Comparison of ENCODE assay signal across 26 cellular contexts in genomic region chrX:86349115-86349514, GRCh38.
"Had no signal": no experiment of that assay in that cellular context is flagged by ENCODE, and none has a peak within 500 bp of the region (broad histone marks: within the 10 kb centered on the region; RNA-seq: fewer than 3 reads in every experiment).

No MANE protein-coding gene starts in this region.

- H3K27ac ChIP-seq: hepatocyte, left lung, ovary, right atrium auricular region, right lobe of liver, tibial nerve, upper lobe of left lung, vagina had no signal

- H3K4me2 ChIP-seq: hepatocyte, smooth muscle cell had no signal

- DNase-seq: immature natural killer cell; kidney; left colon; left lung; midbrain; mucosa of descending colon; naive thymus-derived CD4-positive, alpha-beta T cell; ovary; right lobe of liver; stimulated activated CD4-positive, alpha-beta T cell treated with anti-CD3 and anti-CD28 coated beads, Interleukin-1b, Interleukin-23, amount 100 ng/mL, for 48 hours; stimulated activated CD4-positive, alpha-beta T cell treated with anti-CD3 and anti-CD28 coated beads, Interleukin-2, amount 100 ng/mL, for 48 hours; stimulated activated CD4-positive, alpha-beta T cell treated with anti-CD3 and anti-CD28 coated beads, Interleukin-4, amount 100 ng/mL, for 4 hours; stimulated activated CD8-positive, alpha-beta memory T cell treated with anti-CD3 and anti-CD28 coated beads, Interleukin-4, amount 100 ng/mL, for 48 hours; stimulated activated naive CD4-positive, alpha-beta T cell treated with Interleukin-2 at 50 U/mL for 16 hours; stimulated activated naive CD8-positive, alpha-beta T cell treated with anti-CD3 and anti-CD28 coated beads, Interleukin-15, amount 100 ng/mL, for 72 hours; upper lobe of left lung had no signal

- H3K27ac Mint-ChIP-seq: immature natural killer cell; memory B cell; naive thymus-derived CD4-positive, alpha-beta T cell; natural killer cell treated with Interleukin-12 subunit alpha and Interleukin-12 subunit beta and Interleukin-15 and Interleukin-18, amount 100 ng/mL, for 72 hours; progenitor cell of endocrine pancreas; stimulated activated memory B cell treated with anti-CD40 and anti-IgM and Interleukin-4, amounts not matched to agents 10 μg/mL and 1 μg/mL and 100 μg/mL, for 72 hours; stimulated activated naive CD8-positive, alpha-beta T cell treated with anti-CD3 and anti-CD28 coated beads, Interleukin-15, amount 100 ng/mL, for 72 hours had no signal

- H3K27me3 ChIP-seq: hepatocyte, left lung, ovary, right atrium auricular region, right lobe of liver, tibial nerve, upper lobe of left lung, vagina had no signal

- H3K9me3 ChIP-seq: left lung, mucosa of descending colon, ovary, right atrium auricular region, right lobe of liver, tibial nerve, upper lobe of left lung, vagina had no signal

- H3K9me3 Mint-ChIP-seq: memory B cell; natural killer cell treated with Interleukin-12 subunit alpha and Interleukin-12 subunit beta and Interleukin-15 and Interleukin-18, amount 100 ng/mL, for 72 hours; stimulated activated memory B cell treated with anti-CD40 and anti-IgM and Interleukin-4, amounts not matched to agents 10 μg/mL and 1 μg/mL and 100 μg/mL, for 72 hours; stimulated activated naive CD8-positive, alpha-beta T cell treated with anti-CD3 and anti-CD28 coated beads, Interleukin-15, amount 100 ng/mL, for 72 hours had no signal

- H3K79me2 ChIP-seq: hepatocyte had no signal

- H3K4me3 ChIP-seq: hepatocyte, left lung, lung, mucosa of descending colon, ovary, right atrium auricular region, right lobe of liver, smooth muscle cell, tibial nerve, upper lobe of left lung, vagina had no signal

- H3K36me3 ChIP-seq: left lung, ovary, right atrium auricular region, right lobe of liver, tibial nerve, upper lobe of left lung, vagina had no signal

- H3K27me3 Mint-ChIP-seq: memory B cell; naive thymus-derived CD4-positive, alpha-beta T cell; natural killer cell treated with Interleukin-12 subunit alpha and Interleukin-12 subunit beta and Interleukin-15 and Interleukin-18, amount 100 ng/mL, for 72 hours; progenitor cell of endocrine pancreas; stimulated activated memory B cell treated with anti-CD40 and anti-IgM and Interleukin-4, amounts not matched to agents 10 μg/mL and 1 μg/mL and 100 μg/mL, for 72 hours; stimulated activated naive CD8-positive, alpha-beta T cell treated with anti-CD3 and anti-CD28 coated beads, Interleukin-15, amount 100 ng/mL, for 72 hours had no signal

- ATAC-seq: left colon; left lung; mucosa of descending colon; naive thymus-derived CD4-positive, alpha-beta T cell; natural killer cell treated with Interleukin-12 subunit alpha and Interleukin-12 subunit beta and Interleukin-15 and Interleukin-18, amount 100 ng/mL, for 72 hours; right lobe of liver; stimulated activated memory B cell treated with anti-CD40 and anti-IgM and Interleukin-4, amounts not matched to agents 10 μg/mL and 1 μg/mL and 100 μg/mL, for 72 hours; stimulated activated naive CD8-positive, alpha-beta T cell treated with anti-CD3 and anti-CD28 coated beads, Interleukin-15, amount 100 ng/mL, for 72 hours had no signal

- H3K36me3 Mint-ChIP-seq: immature natural killer cell; memory B cell; naive thymus-derived CD4-positive, alpha-beta T cell; natural killer cell treated with Interleukin-12 subunit alpha and Interleukin-12 subunit beta and Interleukin-15 and Interleukin-18, amount 100 ng/mL, for 72 hours; stimulated activated memory B cell treated with anti-CD40 and anti-IgM and Interleukin-4, amounts not matched to agents 10 μg/mL and 1 μg/mL and 100 μg/mL, for 72 hours had no signal

- H3K4me1 ChIP-seq: left lung, right atrium auricular region, right lobe of liver, tibial nerve, upper lobe of left lung, vagina had no signal

- H3K4me3 Mint-ChIP-seq: immature natural killer cell; memory B cell; naive thymus-derived CD4-positive, alpha-beta T cell; natural killer cell treated with Interleukin-12 subunit alpha and Interleukin-12 subunit beta and Interleukin-15 and Interleukin-18, amount 100 ng/mL, for 72 hours; stimulated activated memory B cell treated with anti-CD40 and anti-IgM and Interleukin-4, amounts not matched to agents 10 μg/mL and 1 μg/mL and 100 μg/mL, for 72 hours; stimulated activated naive CD8-positive, alpha-beta T cell treated with anti-CD3 and anti-CD28 coated beads, Interleukin-15, amount 100 ng/mL, for 72 hours had no signal

- H2AFZ ChIP-seq: hepatocyte had no signal

- H3K4me1 Mint-ChIP-seq: immature natural killer cell; memory B cell; naive thymus-derived CD4-positive, alpha-beta T cell; stimulated activated memory B cell treated with anti-CD40 and anti-IgM and Interleukin-4, amounts not matched to agents 10 μg/mL and 1 μg/mL and 100 μg/mL, for 72 hours; stimulated activated naive CD8-positive, alpha-beta T cell treated with anti-CD3 and anti-CD28 coated beads, Interleukin-15, amount 100 ng/mL, for 72 hours had no signal
